In genomic region chr3:58386966-58387365, GRCh38 we compare ENCODE assay signal across 8 cellular contexts. TPM values are rescaled to one million over a fixed set of nuclear protein-coding genes. Genes with fewer than 3 reads are reported as not detected.
A peak's percentile ranks its signal among the peaks of the same experiment; 100 is the strongest.
DNase-seq lines count a peak whose midpoint lies in the region; ATAC-seq and TF ChIP-seq lines count a peak whose summit lies in the region.

No MANE protein-coding gene starts in this region.

- H3K9ac ChIP-seq in DND-41 (ENCODE audit: low read depth, low read length) = no peak overlapping the region

- intact Hi-C loops in activated T-helper 1 cell treated with anti-CD3 and anti-CD28 coated beads, Interleukin-12 subunit alpha, Interleukin-12 subunit beta, Interleukin-2, Interleukin-4 antibody, amounts not matched to agents 30 ng/mL and 10 ng/mL and 1 ng/mL, durations not matched to agents 14 hours and 24 hours and 36 hours (cut with micrococcal nuclease) = loop anchor here (5.0 kb wide), 1 partner anchor 35 kb away; no protein-coding TSS in a partner anchor
- intact Hi-C loops in heart left ventricle (cut with DNase I) = no loop called here

- WGBS in heart left ventricle, 4 donors = 24 to 53% (median 40%) methylated on average over 3 of the region's 3 CpGs

- H3K9me3 Mint-ChIP-seq in activated T-helper 1 cell treated with anti-CD3 and anti-CD28 coated beads, Interleukin-12 subunit alpha, Interleukin-12 subunit beta, Interleukin-2, Interleukin-4 antibody, amounts not matched to agents 30 ng/mL and 10 ng/mL and 1 ng/mL, durations not matched to agents 14 hours and 24 hours and 36 hours = no peaks in the 10 kb centered on the region

- H3K27me3 Mint-ChIP-seq in activated T-helper 1 cell treated with anti-CD3 and anti-CD28 coated beads, Interleukin-12 subunit alpha, Interleukin-12 subunit beta, Interleukin-2, Interleukin-4 antibody, amounts not matched to agents 30 ng/mL and 10 ng/mL and 1 ng/mL, durations not matched to agents 14 hours and 24 hours and 36 hours (ENCODE audit: insufficient read depth) = no peaks in the 10 kb centered on the region

- H3K27me3 ChIP-seq in DND-41 (ENCODE audit: insufficient read depth, low read length, poor library complexity) (no peaks in the 10 kb centered on the region), heart left ventricle (no peaks in the 10 kb centered on the region)

- DNase-seq in DND-41 = no peak
- no peak for DNase-seq in activated T-helper 1 cell treated with anti-CD3 and anti-CD28 coated beads, Interleukin-12 subunit alpha, Interleukin-12 subunit beta, Interleukin-2, Interleukin-4 antibody, amounts not matched to agents 30 ng/mL and 10 ng/mL and 1 ng/mL, durations not matched to agents 14 hours and 24 hours and 36 hours (ENCODE audit: low spot score)
- DNase-seq in heart left ventricle = peak; percentile 32 to 65 (median 38)
- peak; percentile 96 for DNase-seq in pons (ENCODE audit: low spot score)
- DNase-seq in HUDEP-2 (lab: John Stamatoyannopoulos, UW; ENCODE audit: unreplicated experiment in 76 of 76) = no peak
- no peak for DNase-seq in DMS79 treated with DMSO at 0.1 percent for 48 hours (lab: John Stamatoyannopoulos, UW)

- no peak overlapping the region for H3K4me2 ChIP-seq in DND-41 (ENCODE audit: insufficient read depth, low read length)

- H3K4me3 Mint-ChIP-seq in activated T-helper 1 cell treated with anti-CD3 and anti-CD28 coated beads, Interleukin-12 subunit alpha, Interleukin-12 subunit beta, Interleukin-2, Interleukin-4 antibody, amounts not matched to agents 30 ng/mL and 10 ng/mL and 1 ng/mL, durations not matched to agents 14 hours and 24 hours and 36 hours = peak overlapping the region; percentile 19

- peak overlapping the region; percentile 81 for H3K27ac Mint-ChIP-seq in activated T-helper 1 cell treated with anti-CD3 and anti-CD28 coated beads, Interleukin-12 subunit alpha, Interleukin-12 subunit beta, Interleukin-2, Interleukin-4 antibody, amounts not matched to agents 30 ng/mL and 10 ng/mL and 1 ng/mL, durations not matched to agents 14 hours and 24 hours and 36 hours

- H3K79me2 ChIP-seq in DND-41 (ENCODE audit: insufficient read depth, low read length) = peaks cover 21% of the 10 kb centered on the region; the same call in 1 of the 2 replicates

- H3K4me1 Mint-ChIP-seq in activated T-helper 1 cell treated with anti-CD3 and anti-CD28 coated beads, Interleukin-12 subunit alpha, Interleukin-12 subunit beta, Interleukin-2, Interleukin-4 antibody, amounts not matched to agents 30 ng/mL and 10 ng/mL and 1 ng/mL, durations not matched to agents 14 hours and 24 hours and 36 hours (ENCODE audit: low read depth) = peaks cover 40% of the 10 kb centered on the region

- H3K4me1 ChIP-seq in DND-41 (ENCODE audit: insufficient read depth, low read length) (no peaks in the 10 kb centered on the region), heart left ventricle (peaks cover 0 to 62% (median 36%) of the 10 kb centered on the region in 12 donors)

- H3K36me3 ChIP-seq in DND-41 (ENCODE audit: insufficient read depth, low read length) (peaks cover 79% of the 10 kb centered on the region), heart left ventricle (peaks cover 0 to 28% (median 14%) of the 10 kb centered on the region in 9 donors)

- TF ChIP-seq CTCF in DND-41 (IDR thresholded peaks at IDR 0.05; ENCODE audit: borderline replicate concordance, extremely low read depth, low read length, poor library complexity, severe bottlenecking) (no peak), heart left ventricle (IDR thresholded peaks at IDR 0.05) (no peak)

- peaks cover 13% of the 10 kb centered on the region; the same call in 1 of the 2 replicates for H4K20me1 ChIP-seq in DND-41 (ENCODE audit: insufficient read depth, low read length)

- no peak overlapping the region for H3K4me3 ChIP-seq in DND-41 (ENCODE audit: low read depth in 1 of 2, low read length in 2 of 2)
- H3K4me3 ChIP-seq in heart left ventricle = no peak overlapping the region

- no peak overlapping the region for H2AFZ ChIP-seq in DND-41 (ENCODE audit: low read depth, low read length)

- ATAC-seq in DND-41 (ENCODE audit: insufficient read depth, low read depth) (no peak), heart left ventricle (peak; percentile 54 to 79 (median 73)), GM19035 (IDR thresholded peaks at IDR 0.05; ENCODE audit: unreplicated experiment) (no peak), GM19023 (IDR thresholded peaks at IDR 0.05; ENCODE audit: unreplicated experiment) (no peak)

- peaks cover 38% of the 10 kb centered on the region for H3K36me3 Mint-ChIP-seq in activated T-helper 1 cell treated with anti-CD3 and anti-CD28 coated beads, Interleukin-12 subunit alpha, Interleukin-12 subunit beta, Interleukin-2, Interleukin-4 antibody, amounts not matched to agents 30 ng/mL and 10 ng/mL and 1 ng/mL, durations not matched to agents 14 hours and 24 hours and 36 hours (ENCODE audit: low read depth)

- H3K9me3 ChIP-seq in DND-41 (ENCODE audit: insufficient read depth, low read length, severe bottlenecking) (no peaks in the 10 kb centered on the region), heart left ventricle (no peaks in the 10 kb centered on the region)

- peak overlapping the region; percentile 42 for H3K27ac ChIP-seq in DND-41 (ENCODE audit: low read length)
- H3K27ac ChIP-seq in heart left ventricle = peak overlapping the region; percentile 2 to 76 (median 60)

- no peak for TF ChIP-seq POLR2A in heart left ventricle (IDR thresholded peaks at IDR 0.05)

RNA-seq across cellular contexts. Expression of gene PDHB, which starts 46.7 kb away (rescaled TPM):
- total RNA-seq in activated T-helper 1 cell treated with anti-CD3 and anti-CD28 coated beads, Interleukin-12 subunit alpha, Interleukin-12 subunit beta, Interleukin-2, Interleukin-4 antibody, amounts not matched to agents 30 ng/mL and 10 ng/mL and 1 ng/mL, durations not matched to agents 14 hours and 24 hours and 36 hours = 62.0 and 68.1 TPM in 2 replicates
- 100 to 1,000 TPM; 154 to 274 (median 192) TPM for total RNA-seq in heart left ventricle
- polyA plus RNA-seq in heart left ventricle = 100 to 1,000 TPM; 133 to 257 TPM

RNA-seq across cellular contexts. Expression of gene PXK, which starts 54.3 kb away (rescaled TPM):
- 43.4 and 48.1 TPM in 2 replicates for total RNA-seq in activated T-helper 1 cell treated with anti-CD3 and anti-CD28 coated beads, Interleukin-12 subunit alpha, Interleukin-12 subunit beta, Interleukin-2, Interleukin-4 antibody, amounts not matched to agents 30 ng/mL and 10 ng/mL and 1 ng/mL, durations not matched to agents 14 hours and 24 hours and 36 hours
- 10 to 100 TPM in 7 of 9 donors, 1 to 10 TPM in 2; 8.2 to 24.3 (median 13.6) TPM for total RNA-seq in heart left ventricle
- polyA plus RNA-seq in heart left ventricle = 10 to 100 TPM in 1 of 2 donors, 1 to 10 TPM in 1; 3.4 to 12.1 TPM

Comparison
In these comparisons a context has a peak if more than half of its experiments do, and no peak if none do; other contexts are left out.
1. ATAC-seq: peak in heart left ventricle (4 of 4); none in DND-41 (single experiment), GM19035 (single experiment) and GM19023 (single experiment).
2. DNase-seq: peak in heart left ventricle (5 of 5) and pons (single experiment); none in DND-41 (single experiment), activated T-helper 1 cell treated with anti-CD3 and anti-CD28 coated beads, Interleukin-12 subunit alpha, Interleukin-12 subunit beta, Interleukin-2, Interleukin-4 antibody, amounts not matched to agents 30 ng/mL and 10 ng/mL and 1 ng/mL, durations not matched to agents 14 hours and 24 hours and 36 hours (single experiment), HUDEP-2 (0 of 76) and DMS79 treated with DMSO at 0.1 percent for 48 hours (single experiment).